ENCODE assay signal across 29 cellular contexts in genomic region chr5:181232593-181232992, GRCh38. TPM values are rescaled to one million over a fixed set of nuclear protein-coding genes. Genes with fewer than 3 reads are reported as not detected.
A peak's percentile ranks its signal among the peaks of the same experiment; 100 is the strongest.
DNase-seq lines count a peak whose midpoint lies in the region; ATAC-seq and TF ChIP-seq lines count a peak whose summit lies in the region.
"Had no signal": no experiment of that assay in that cellular context is flagged by ENCODE, and none has a peak within 500 bp of the region (broad histone marks: within the 10 kb centered on the region; RNA-seq: fewer than 3 reads in every experiment).

No MANE protein-coding gene starts in this region.

- ATAC-seq in SK-N-SH treated with all-trans-retinoic acid at 6 μM for 48 hours (no peak), gastroesophageal sphincter (no peak)
- ATAC-seq: mucosa of descending colon; natural killer cell treated with Interleukin-12 subunit alpha and Interleukin-12 subunit beta and Interleukin-15 and Interleukin-18, amount 100 ng/mL, for 72 hours; stimulated activated naive B cell treated with anti-CD40 and anti-IgM and Interleukin-4, amounts not matched to agents 10 μg/mL and 1 μg/mL and 100 μg/mL, for 72 hours had no signal

- in situ Hi-C loops in transverse colon (cut with MboI; ENCODE audit: low pct_ligation_motif_present in 1 of 4, low pct_unique_long_range_greater_than_20kb in 1 of 4, low sequenced_read_pairs in 3 of 4): no loop called here

- H3K9me3 ChIP-seq in SK-N-SH (no peaks in the 10 kb centered on the region), Caco-2 (no peaks in the 10 kb centered on the region), gastroesophageal sphincter (no peaks in the 10 kb centered on the region), transverse colon (no peaks in the 10 kb centered on the region)
- H3K9me3 ChIP-seq in CD8-positive, alpha-beta memory T cell (ENCODE audit: low read length): no peaks in the 10 kb centered on the region
- H3K9me3 ChIP-seq: gastrocnemius medialis, HAP-1, mucosa of descending colon had no signal

- H3K36me3 Mint-ChIP-seq in Caco-2 (ENCODE audit: insufficient read depth, unreplicated experiment): peaks cover 69% of the 10 kb centered on the region
- peaks cover 4 to 80% (median 20%) of the 10 kb centered on the region in 3 donors for H3K36me3 Mint-ChIP-seq in CD8-positive, alpha-beta memory T cell

- TF ChIP-seq POLR2A in gastroesophageal sphincter (IDR thresholded peaks at IDR 0.05) (no peak), transverse colon (IDR thresholded peaks at IDR 0.05) (no peak)

- WGBS in SK-N-SH (ENCODE audit: low lambda C conversion rate): 93% methylated on average over 16 of the region's 18 CpGs
- 70% methylated on average over 3 of the region's 18 CpGs; no CpG with 5 or more reads in 1 of the 2 donors for WGBS in gastroesophageal sphincter (ENCODE audit: low coverage in 1 of 2), 2 donors
- 85% methylated on average over 17 of the region's 18 CpGs; no CpG with 5 or more reads in 1 of the 2 donors for WGBS in transverse colon (ENCODE audit: low coverage in 1 of 2), 2 donors

- H3K27ac Mint-ChIP-seq in Caco-2 (ENCODE audit: unreplicated experiment): peak overlapping the region; percentile 82
- H3K27ac Mint-ChIP-seq in CD8-positive, alpha-beta memory T cell: peak overlapping the region in 4 of 8 donors; percentile 39 to 74 (median 65)

- TF ChIP-seq CTCF in SK-N-SH (IDR thresholded peaks at IDR 0.05) (no peak), Caco-2 (IDR thresholded peaks at IDR 0.05; ENCODE audit: insufficient read depth in 1 of 2, low read depth in 1 of 2, low read length in 1 of 2, severe bottlenecking in 1 of 2, unreplicated experiment in 1 of 2) (no peak), VCaP (conservative IDR thresholded peaks at IDR 0.05) (no peak), gastroesophageal sphincter (IDR thresholded peaks at IDR 0.05) (no peak), transverse colon (IDR thresholded peaks at IDR 0.05) (no peak)

- H4K20me1 ChIP-seq in SK-N-SH (ENCODE audit: insufficient read depth): peaks cover 18% of the 10 kb centered on the region

- TF ChIP-seq EP300 in SK-N-SH (IDR thresholded peaks at IDR 0.05; ENCODE audit: borderline replicate concordance in 1 of 2, low read depth in 1 of 2, low read length in 1 of 2) (no peak), gastroesophageal sphincter (IDR thresholded peaks at IDR 0.05) (no peak), transverse colon (IDR thresholded peaks at IDR 0.05; ENCODE audit: low read depth) (no peak)

- no peak for TF ChIP-seq RAD21 in SK-N-SH (IDR thresholded peaks at IDR 0.05; ENCODE audit: low read length)

- no peak overlapping the region for H3K27ac ChIP-seq in SK-N-SH (ENCODE audit: low read depth in 2 of 2, low read length in 1 of 2)
- H3K27ac ChIP-seq in VCaP: peak overlapping the region; percentile 26; the same call in 1 of the 2 replicates
- H3K27ac ChIP-seq in gastroesophageal sphincter: no peak overlapping the region
- no peak overlapping the region for H3K27ac ChIP-seq in transverse colon
- H3K27ac ChIP-seq in CD8-positive, alpha-beta memory T cell (ENCODE audit: low read depth, low read length): no peak overlapping the region
- H3K27ac ChIP-seq: 22Rv1, brain microvascular endothelial cell, gastrocnemius medialis, PC-9 had no signal

- H3K4me2 ChIP-seq in SK-N-SH: no peak overlapping the region
- H3K4me2 ChIP-seq: PC-9 had no signal

- intact Hi-C loops in Caco-2 (cut with micrococcal nuclease; ENCODE audit: unreplicated experiment): no loop called here
- intact Hi-C loops in transverse colon (cut with DNase I; ENCODE audit: low total_unique reads): no loop called here

- H3K4me3 Mint-ChIP-seq in Caco-2 (ENCODE audit: unreplicated experiment): peak overlapping the region; percentile 10
- no peak overlapping the region for H3K4me3 Mint-ChIP-seq in CD8-positive, alpha-beta memory T cell
- H3K4me3 Mint-ChIP-seq: CD14-positive monocyte; natural killer cell treated with Interleukin-12 subunit alpha and Interleukin-12 subunit beta and Interleukin-15 and Interleukin-18, amount 100 ng/mL, for 72 hours; stimulated activated naive B cell treated with anti-CD40 and anti-IgM and Interleukin-4, amounts not matched to agents 10 μg/mL and 1 μg/mL and 100 μg/mL, for 72 hours; T-helper 2 cell treated with Interferon-gamma antibody and Interleukin-4, amounts not matched to agents 5 μg/mL and 100 μg/mL, for 36 hours had no signal

- no peak overlapping the region for H3K9ac ChIP-seq in SK-N-SH

- H3K9me3 Mint-ChIP-seq in Caco-2 (ENCODE audit: unreplicated experiment): no peaks in the 10 kb centered on the region
- no peaks in the 10 kb centered on the region for H3K9me3 Mint-ChIP-seq in CD8-positive, alpha-beta memory T cell
- H3K9me3 Mint-ChIP-seq: CD14-positive monocyte; natural killer cell treated with Interleukin-12 subunit alpha and Interleukin-12 subunit beta and Interleukin-15 and Interleukin-18, amount 100 ng/mL, for 72 hours; stimulated activated naive B cell treated with anti-CD40 and anti-IgM and Interleukin-4, amounts not matched to agents 10 μg/mL and 1 μg/mL and 100 μg/mL, for 72 hours; T-helper 2 cell treated with Interferon-gamma antibody and Interleukin-4, amounts not matched to agents 5 μg/mL and 100 μg/mL, for 36 hours had no signal

- H3K4me1 ChIP-seq in SK-N-SH (ENCODE audit: control insufficient read depth in 1 of 2, insufficient read depth in 2 of 2, low read depth in 1 of 2, low read length in 1 of 2) (peaks cover 0 to 4% of the 10 kb centered on the region in 2 experiments; a peak in 1 of 4 replicates), Caco-2 (no peaks in the 10 kb centered on the region), gastroesophageal sphincter (no peaks in the 10 kb centered on the region), transverse colon (no peaks in the 10 kb centered on the region)
- H3K4me1 ChIP-seq in CD8-positive, alpha-beta memory T cell (ENCODE audit: insufficient read depth, low read length): peaks cover 8% of the 10 kb centered on the region
- H3K4me1 ChIP-seq: gastrocnemius medialis, HAP-1 had no signal

- H3K9me2 ChIP-seq in SK-N-SH: no peaks in the 10 kb centered on the region

- no TSS peak for BruUV-seq in Caco-2 (replicated peaks; lab: Mats Ljungman, UMichigan)

- no peaks in the 10 kb centered on the region for H3K4me1 Mint-ChIP-seq in Caco-2 (ENCODE audit: low read depth, unreplicated experiment)
- peaks cover 17 to 22% (median 17%) of the 10 kb centered on the region in 3 donors for H3K4me1 Mint-ChIP-seq in CD8-positive, alpha-beta memory T cell

- H3K79me2 ChIP-seq in SK-N-SH (ENCODE audit: insufficient read depth): peaks cover 13% of the 10 kb centered on the region

- CTCF ChIA-PET in SK-N-SH (lab: Yijun Ruan, JAX) (no interaction called here), Caco-2 (lab: Charles Lee) (no interaction called here)
- CTCF ChIA-PET in CD8-positive, alpha-beta memory T cell (lab: Charles Lee): no interaction called here

- POLR2A ChIA-PET in SK-N-SH (lab: Yijun Ruan, JAX) (interaction anchor here (0.9 kb wide), 1 partner anchor 8 kb away, joined by 4 read pairs; no protein-coding TSS in a partner anchor), Caco-2 (lab: Charles Lee) (no interaction called here)
- POLR2A ChIA-PET in CD8-positive, alpha-beta memory T cell (lab: Charles Lee): no interaction called here

- peaks cover 45% of the 10 kb centered on the region for H3F3A ChIP-seq in SK-N-SH (replicated peaks; ENCODE audit: insufficient read depth)

- H3K4me3 ChIP-seq in SK-N-SH (ENCODE audit: low read depth in 2 of 2, low read length in 1 of 2) (no peak overlapping the region), Caco-2 (ENCODE audit: low read depth, low read length) (no peak overlapping the region), gastroesophageal sphincter (no peak overlapping the region), transverse colon (no peak overlapping the region)
- no peak overlapping the region for H3K4me3 ChIP-seq in CD8-positive, alpha-beta memory T cell (ENCODE audit: low read length)
- H3K4me3 ChIP-seq: gastrocnemius medialis, HAP-1, mucosa of descending colon, PC-9 had no signal

- no peaks in the 10 kb centered on the region for H3K27me3 Mint-ChIP-seq in Caco-2 (ENCODE audit: insufficient read depth, unreplicated experiment)
- no peaks in the 10 kb centered on the region for H3K27me3 Mint-ChIP-seq in CD8-positive, alpha-beta memory T cell
- H3K27me3 Mint-ChIP-seq: natural killer cell treated with Interleukin-12 subunit alpha and Interleukin-12 subunit beta and Interleukin-15 and Interleukin-18, amount 100 ng/mL, for 72 hours; stimulated activated naive B cell treated with anti-CD40 and anti-IgM and Interleukin-4, amounts not matched to agents 10 μg/mL and 1 μg/mL and 100 μg/mL, for 72 hours had no signal

- peak; percentile 30 for DNase-seq in SK-N-SH
- no peak for DNase-seq in Caco-2
- DNase-seq in mesenteric fat pad (ENCODE audit: low spot score): peak; percentile 79
- no peak for DNase-seq in transverse colon
- DNase-seq in CD8-positive, alpha-beta memory T cell: no peak
- DNase-seq: activated CD8-positive, alpha-beta memory T cell treated with anti-CD3 and anti-CD28 coated beads for 24 hours; brain microvascular endothelial cell; DMS 273 treated with DMSO at 0.1 percent for 48 hours; hippocampal formation; Kasumi-1; left cardiac atrium; mucosa of descending colon; NCI-H1436; NCI-H2081 treated with DMSO at 0.1 percent for 48 hours; NCI-H345; NCI-H69; PC-9; Right ventricle myocardium superior; stimulated activated naive B cell treated with anti-CD40 and anti-IgM and Interleukin-4, amounts not matched to agents 10 μg/mL and 1 μg/mL and 100 μg/mL, for 72 hours had no signal

- H3K27me3 ChIP-seq in SK-N-SH (ENCODE audit: insufficient read depth) (no peaks in the 10 kb centered on the region), Caco-2 (replicated peaks; ENCODE audit: control insufficient read depth, insufficient read depth, low read length) (no peaks in the 10 kb centered on the region), gastroesophageal sphincter (no peaks in the 10 kb centered on the region), transverse colon (no peaks in the 10 kb centered on the region)
- H3K27me3 ChIP-seq in CD8-positive, alpha-beta memory T cell (ENCODE audit: insufficient read depth, low read length, poor library complexity, severe bottlenecking): no peaks in the 10 kb centered on the region
- H3K27me3 ChIP-seq: brain microvascular endothelial cell, dorsolateral prefrontal cortex, gastrocnemius medialis had no signal

- no peak overlapping the region for H2AFZ ChIP-seq in SK-N-SH (ENCODE audit: low read depth)
- H2AFZ ChIP-seq: PC-9 had no signal

- H3K36me3 ChIP-seq in SK-N-SH (replicated peaks in 1 of 2; ENCODE audit: control insufficient read depth in 1 of 2, insufficient read depth in 2 of 2, low read length in 1 of 2) (peaks cover 36 to 73% of the 10 kb centered on the region in 2 experiments), Caco-2 (ENCODE audit: control insufficient read depth, insufficient read depth, low read length) (peaks cover 7% of the 10 kb centered on the region), gastroesophageal sphincter (peaks cover 0 to 84% of the 10 kb centered on the region in 2 donors), transverse colon (peaks cover 0 to 35% (median 16%) of the 10 kb centered on the region in 4 donors)
- peaks cover 51% of the 10 kb centered on the region for H3K36me3 ChIP-seq in CD8-positive, alpha-beta memory T cell (ENCODE audit: insufficient read depth, low read length)

RNA-seq across cellular contexts. Expression of gene TRIM41, which starts 9.5 kb away (rescaled TPM):
- 35.3 and 35.9 TPM in 2 replicates for polyA plus RNA-seq in SK-N-SH (2012; rRNA removed)
- 17.4 and 20.2 TPM in 2 replicates for polyA plus RNA-seq in SK-N-SH (2012; cell fraction: cytosol; rRNA removed)
- polyA plus RNA-seq in SK-N-SH (2012; cell fraction: nucleus; rRNA removed): 123 and 125 TPM in 2 replicates
- total RNA-seq in Caco-2 (2022) (23.6 and 28.7 TPM in 2 replicates), mesenteric fat pad (22.1 TPM), gastroesophageal sphincter (10 to 100 TPM in 3 of 4 donors, 1 to 10 TPM in 1; 9.7 to 17.6 (median 12.1) TPM), transverse colon (10 to 100 TPM; 17.9 to 23.9 (median 18.7) TPM)
- total RNA-seq in CD8-positive, alpha-beta memory T cell: 10 to 100 TPM; 35.2 to 42.7 TPM
- polyA plus RNA-seq in CD8-positive, alpha-beta memory T cell: 2.2 TPM

RNA-seq across cellular contexts. Expression of gene RACK1, which starts 11.1 kb away (rescaled TPM):
- 4,191 and 4,715 TPM in 2 replicates for polyA plus RNA-seq in SK-N-SH (2012; rRNA removed)
- polyA plus RNA-seq in SK-N-SH (2012; cell fraction: cytosol; rRNA removed): 3,130 and 3,829 TPM in 2 replicates
- polyA plus RNA-seq in SK-N-SH (2012; cell fraction: nucleus; rRNA removed): 1,982 and 2,553 TPM in 2 replicates
- 2,098 and 2,258 TPM in 2 replicates for total RNA-seq in Caco-2 (2022)
- total RNA-seq in mesenteric fat pad: 1,262 TPM
- total RNA-seq in gastroesophageal sphincter: 1,000 to 10,000 TPM; 1,300 to 1,812 (median 1,580) TPM
- 1,000 to 10,000 TPM; 1,633 to 1,930 (median 1,753) TPM for total RNA-seq in transverse colon
- 1,000 to 10,000 TPM; 2,341 to 2,398 TPM for total RNA-seq in CD8-positive, alpha-beta memory T cell
- 1,821 TPM for polyA plus RNA-seq in CD8-positive, alpha-beta memory T cell

RNA-seq across cellular contexts. Expression of gene TRIM7, which starts 27.6 kb away (rescaled TPM):
- 2.0 and 3.5 TPM in 2 replicates for polyA plus RNA-seq in SK-N-SH (2012; rRNA removed)
- polyA plus RNA-seq in SK-N-SH (2012; cell fraction: cytosol; rRNA removed): 2.8 and 2.9 TPM in 2 replicates
- polyA plus RNA-seq in SK-N-SH (2012; cell fraction: nucleus; rRNA removed): 2.4 and 3.9 TPM in 2 replicates
- 0.86 and 1.0 TPM in 2 replicates for total RNA-seq in Caco-2 (2022)
- total RNA-seq in mesenteric fat pad: 3.0 TPM
- total RNA-seq in gastroesophageal sphincter: 10 to 100 TPM in 1 of 4 donors, 1 to 10 TPM in 3; 3.0 to 11.0 (median 4.7) TPM
- total RNA-seq in transverse colon: 10 to 100 TPM in 1 of 4 donors, 1 to 10 TPM in 2, not detected in 1; 2.5 to 16.7 (median 7.5) TPM
- total RNA-seq in CD8-positive, alpha-beta memory T cell: 1 to 10 TPM; 2.2 to 2.3 TPM
- polyA plus RNA-seq in CD8-positive, alpha-beta memory T cell: 0.74 TPM

RNA-seq across cellular contexts. Expression of gene TRIM52, which starts 28.4 kb away (rescaled TPM):
- 6.4 and 10.6 TPM in 2 replicates for polyA plus RNA-seq in SK-N-SH (2012; rRNA removed)
- polyA plus RNA-seq in SK-N-SH (2012; cell fraction: cytosol; rRNA removed): 5.2 and 6.2 TPM in 2 replicates
- 34.7 and 38.0 TPM in 2 replicates for polyA plus RNA-seq in SK-N-SH (2012; cell fraction: nucleus; rRNA removed)
- total RNA-seq in Caco-2 (2022) (11.9 and 13.6 TPM in 2 replicates), mesenteric fat pad (9.5 TPM), gastroesophageal sphincter (10 to 100 TPM; 15.9 to 34.7 (median 22.2) TPM), transverse colon (10 to 100 TPM; 14.7 to 24.3 (median 20.4) TPM)
- total RNA-seq in CD8-positive, alpha-beta memory T cell: 10 to 100 TPM; 14.1 to 17.1 TPM
- polyA plus RNA-seq in CD8-positive, alpha-beta memory T cell: 46.3 TPM

Comparison
In these comparisons a context has a peak if more than half of its experiments do, and no peak if none do; other contexts are left out.
1. DNase-seq: peak in SK-N-SH (single experiment) and mesenteric fat pad (single experiment); none in Caco-2 (0 of 2), transverse colon (single experiment) and CD8-positive, alpha-beta memory T cell (0 of 5).